ENCODE assay signal across 12 cellular contexts in genomic region chr7:79504607-79505389, GRCh38. TPM values are rescaled to one million over a fixed set of nuclear protein-coding genes. Genes with fewer than 3 reads are reported as not detected.
DNase-seq lines count a peak whose midpoint lies in the region; ATAC-seq, FAIRE-seq and TF ChIP-seq lines count a peak whose summit lies in the region.
"Had no signal": no experiment of that assay in that cellular context is flagged by ENCODE, and none has a peak within 500 bp of the region (broad histone marks: within the 10 kb centered on the region; RNA-seq: fewer than 3 reads in every experiment).

No MANE protein-coding gene starts in this region.

- no peak overlapping the region for H2AK5ac ChIP-seq in H1 (ENCODE audit: low read depth, low read length)

- H3K79me1 ChIP-seq in H1 (ENCODE audit: low read depth, low read length), result no peaks in the 10 kb centered on the region

- no peaks in the 10 kb centered on the region for H3K9me3 Mint-ChIP-seq in mesothelial cell of epicardium
- H3K9me3 Mint-ChIP-seq in activated T-cell treated with anti-CD3 and anti-CD28 coated beads, Interleukin-2, amount 50 U/mL, for 72 hours, result no peaks in the 10 kb centered on the region

- TF ChIP-seq CTCF in H1 (IDR thresholded peaks at IDR 0.05; ENCODE audit: control extremely low read depth in 1 of 3, insufficient read depth in 1 of 3, low read depth in 1 of 3, low read length in 3 of 3) (no peak), mesothelial cell of epicardium (IDR thresholded peaks at IDR 0.05; ENCODE audit: unreplicated experiment) (no peak), OCI-LY7 (conservative IDR thresholded peaks at IDR 0.05; ENCODE audit: low read length) (no peak), GM13976 (IDR thresholded peaks at IDR 0.05; ENCODE audit: borderline replicate concordance, control extremely low read depth, extremely low read depth, insufficient read depth, missing control alignments) (no peak)

- H3K27me3 ChIP-seq in H1 (replicated peaks in 1 of 4; ENCODE audit: control insufficient read depth in 3 of 4, extremely low read depth in 1 of 4, insufficient read depth in 3 of 4, low read length in 3 of 4), result no peaks in the 10 kb centered on the region
- H3K27me3 ChIP-seq: transverse colon had no signal

- TF ChIP-seq EP300 in H1 (IDR thresholded peaks at IDR 0.05; ENCODE audit: borderline replicate concordance in 1 of 2, low read depth in 2 of 2, low read length in 2 of 2), result no peak

- no peaks in the 10 kb centered on the region for H4K20me1 ChIP-seq in H1 (replicated peaks in 1 of 2; ENCODE audit: control insufficient read depth in 1 of 2, insufficient read depth in 2 of 2, low read length in 2 of 2)
- no peaks in the 10 kb centered on the region for H4K20me1 ChIP-seq in OCI-LY7 (ENCODE audit: insufficient read depth, low read length)

- H2BK12ac ChIP-seq in H1 (ENCODE audit: low read depth, low read length), result no peak overlapping the region

- CTCF ChIA-PET in H1 (lab: Charles Lee; ENCODE audit: partially characterized antibody), result interaction anchor here (0.6 to 2.7 kb wide), 2 partner anchors 237 to 1484 kb away, joined by 3 to 6 read pairs; no protein-coding TSS in a partner anchor
- CTCF ChIA-PET in OCI-LY7 (lab: Charles Lee; ENCODE audit: unreplicated experiment), result no interaction called here

- TF ChIP-seq RAD21 in H1 (IDR thresholded peaks at IDR 0.05 in 1 of 2, conservative IDR thresholded peaks at IDR 0.05 in 1 of 2; ENCODE audit: low read depth in 2 of 2, low read length in 2 of 2), result no peak

- H3K36me3 ChIP-seq in H1 (ENCODE audit: control insufficient read depth in 2 of 4, insufficient read depth in 4 of 4, low read length in 3 of 4) (no peaks in the 10 kb centered on the region), OCI-LY7 (ENCODE audit: insufficient read depth, low read length) (no peaks in the 10 kb centered on the region)
- H3K36me3 ChIP-seq: transverse colon had no signal

- WGBS in H1 (ENCODE audit: extremely low coverage in 1 of 2, insufficient coverage in 1 of 2, insufficient read length in 1 of 2, insufficient replicate concordance in 2 of 2, low coverage in 1 of 2, low lambda C conversion rate in 2 of 2, missing lambda C conversion rate in 1 of 2), 2 experiments, result 86% methylated on average over 9 of the region's 9 CpGs; no CpG with 5 or more reads in 1 of the 2 experiments

- POLR2A ChIA-PET in H1 (lab: Charles Lee; ENCODE audit: partially characterized antibody) (no interaction called here), OCI-LY7 (lab: Charles Lee) (no interaction called here)

- peak overlapping the region; percentile 33; the same call in 1 of the 2 replicates for H2BK15ac ChIP-seq in H1 (ENCODE audit: low read length)

- H3K23me2 ChIP-seq in H1 (ENCODE audit: low read depth, low read length), result no peaks in the 10 kb centered on the region

- in situ Hi-C loops in GM13976 (cut with MboI; ENCODE audit: low sequenced_read_pairs, unreplicated experiment), result no loop called here

- peaks cover 23% of the 10 kb centered on the region for H3K4me1 Mint-ChIP-seq in mesothelial cell of epicardium
- H3K4me1 Mint-ChIP-seq in activated T-cell treated with anti-CD3 and anti-CD28 coated beads, Interleukin-2, amount 50 U/mL, for 72 hours (ENCODE audit: low read depth), result no peaks in the 10 kb centered on the region

- H4K91ac ChIP-seq in H1 (replicated peaks; ENCODE audit: insufficient read length, low read length), result no peak overlapping the region

- H3K18ac ChIP-seq in H1 (ENCODE audit: extremely low read depth, low read length), result no peak overlapping the region

- H3K9ac ChIP-seq in H1 (replicated peaks in 1 of 4; ENCODE audit: extremely low read depth in 1 of 4, low read depth in 3 of 4, low read length in 3 of 4), result no peak overlapping the region; a peak in 1 of 7 replicates
- H3K9ac ChIP-seq: parathyroid adenoma had no signal

- H3K4me3 ChIP-seq in H1 (ENCODE audit: extremely low read depth in 1 of 4, insufficient read depth in 2 of 4, low read depth in 3 of 4, low read length in 4 of 4), result no peak overlapping the region
- no peak overlapping the region for H3K4me3 ChIP-seq in OCI-LY7 (ENCODE audit: low read depth, low read length, poor library complexity, severe bottlenecking)
- H3K4me3 ChIP-seq: transverse colon had no signal

- H2AFZ ChIP-seq in H1 (ENCODE audit: low read length) (peak overlapping the region; percentile 100), OCI-LY7 (ENCODE audit: low read length) (no peak overlapping the region)
- H2AFZ ChIP-seq: parathyroid adenoma had no signal

- H3K27me3 Mint-ChIP-seq in mesothelial cell of epicardium (ENCODE audit: low read depth), result no peaks in the 10 kb centered on the region
- no peaks in the 10 kb centered on the region for H3K27me3 Mint-ChIP-seq in activated T-cell treated with anti-CD3 and anti-CD28 coated beads, Interleukin-2, amount 50 U/mL, for 72 hours (ENCODE audit: low read depth)

- H3K56ac ChIP-seq in H1 (replicated peaks; ENCODE audit: insufficient read length, low read depth, low read length), result no peak overlapping the region

- no peak overlapping the region for H2BK120ac ChIP-seq in H1 (replicated peaks; ENCODE audit: low read depth, low read length)

- H3K79me2 ChIP-seq in H1 (ENCODE audit: control insufficient read depth in 1 of 2, insufficient read depth in 2 of 2, low read length in 2 of 2) (no peaks in the 10 kb centered on the region), OCI-LY7 (ENCODE audit: insufficient read depth, low read depth, low read length) (no peaks in the 10 kb centered on the region)
- H3K79me2 ChIP-seq: parathyroid adenoma had no signal

- DNase-seq in Ammon's horn (ENCODE audit: low spot score), result peak; percentile 14
- peak; percentile 79 for DNase-seq in M059J (ENCODE audit: low read depth)
- DNase-seq in H1 (ENCODE audit: low read depth in 1 of 2, low spot score in 2 of 2), result no peak
- DNase-seq in mesothelial cell of epicardium (ENCODE audit: low spot score in 2 of 2, unreplicated experiment in 2 of 2), result no peak
- DNase-seq in OCI-LY7 (ENCODE audit: low spot score), result no peak
- no peak for DNase-seq in NCI-H128 (lab: John Stamatoyannopoulos, UW; ENCODE audit: unreplicated experiment)
- DNase-seq in GM13976 (ENCODE audit: low spot score), result no peak
- no peak for DNase-seq in activated T-cell treated with anti-CD3 and anti-CD28 coated beads, Interleukin-2, amount 50 U/mL, for 72 hours
- DNase-seq: activated CD4-positive, CD25-positive, alpha-beta regulatory T cell treated with anti-CD3 and anti-CD28 coated beads, Interleukin-2, amount 50 U/mL, for 72 hours; activated gamma-delta T cell treated with Interleukin-2 at 50 U/mL for 16 hours; transverse colon had no signal

- H3K4ac ChIP-seq in H1 (replicated peaks; ENCODE audit: insufficient read length, low read depth, low read length), result no peak overlapping the region

- no peak for TF ChIP-seq POLR2A in H1 (IDR thresholded peaks at IDR 0.05; ENCODE audit: control extremely low read depth in 1 of 2, low read depth in 2 of 2, low read length in 2 of 2)

- no peak overlapping the region for H3K4me3 Mint-ChIP-seq in mesothelial cell of epicardium
- no peak overlapping the region for H3K4me3 Mint-ChIP-seq in activated T-cell treated with anti-CD3 and anti-CD28 coated beads, Interleukin-2, amount 50 U/mL, for 72 hours

- H3K14ac ChIP-seq in H1 (ENCODE audit: insufficient read length), result no peak overlapping the region

- H3K4me1 ChIP-seq in H1 (replicated peaks in 1 of 4; ENCODE audit: control insufficient read depth in 3 of 4, insufficient read depth in 4 of 4, low read length in 3 of 4) (peaks cover 0 to 7% (median 5%) of the 10 kb centered on the region in 4 experiments; a peak in 3 of 7 replicates), OCI-LY7 (ENCODE audit: insufficient read depth, low read length, poor library complexity, severe bottlenecking) (no peaks in the 10 kb centered on the region)
- H3K4me1 ChIP-seq: parathyroid adenoma, transverse colon had no signal

- no peak overlapping the region for H4K8ac ChIP-seq in H1 (ENCODE audit: extremely low read depth, insufficient read depth, low read length)

- H3K27ac Mint-ChIP-seq in mesothelial cell of epicardium, result peak overlapping the region; percentile 68
- no peak overlapping the region for H3K27ac Mint-ChIP-seq in activated T-cell treated with anti-CD3 and anti-CD28 coated beads, Interleukin-2, amount 50 U/mL, for 72 hours

- H3K9me2 ChIP-seq in OCI-LY7 (ENCODE audit: insufficient read depth, low read length), result no peaks in the 10 kb centered on the region

- H3K36me3 Mint-ChIP-seq in mesothelial cell of epicardium, result no peaks in the 10 kb centered on the region
- no peaks in the 10 kb centered on the region for H3K36me3 Mint-ChIP-seq in activated T-cell treated with anti-CD3 and anti-CD28 coated beads, Interleukin-2, amount 50 U/mL, for 72 hours (ENCODE audit: insufficient read depth in 2 of 2)

- H2BK5ac ChIP-seq in H1 (ENCODE audit: low read depth, low read length), result no peak overlapping the region; the same call in 1 of the 2 replicates

- BruUV-seq in OCI-LY7 (replicated peaks; lab: Mats Ljungman, UMichigan), result no TSS peak

- H2BK20ac ChIP-seq in H1 (ENCODE audit: low read length), result no peak overlapping the region

- H3K27ac ChIP-seq in H1 (ENCODE audit: low read depth, low read length) (no peak overlapping the region), OCI-LY7 (ENCODE audit: low read depth, low read length, poor library complexity, severe bottlenecking) (no peak overlapping the region)
- H3K27ac ChIP-seq: parathyroid adenoma, transverse colon had no signal

- no peak for ATAC-seq in activated T-cell treated with anti-CD3 and anti-CD28 coated beads, Interleukin-2, amount 50 U/mL, for 72 hours (replicated peaks in 1 of 2)

- no peak for FAIRE-seq in H1 (lab: Jason Lieb, UNC)

- no peak overlapping the region for H3K23ac ChIP-seq in H1 (ENCODE audit: insufficient read length)

- H3K4me2 ChIP-seq in H1 (ENCODE audit: insufficient read depth in 1 of 2, low read depth in 2 of 2, low read length in 2 of 2), result no peak overlapping the region
- no peak overlapping the region for H3K4me2 ChIP-seq in OCI-LY7 (ENCODE audit: low read length)

- no peaks in the 10 kb centered on the region for H3K9me3 ChIP-seq in H1 (ENCODE audit: insufficient read depth in 2 of 2, low read depth in 1 of 2, low read length in 1 of 2)
- no peaks in the 10 kb centered on the region for H3K9me3 ChIP-seq in OCI-LY7 (ENCODE audit: low read length)
- H3K9me3 ChIP-seq: transverse colon had no signal

- intact Hi-C loops in OCI-LY7 (cut with micrococcal nuclease; ENCODE audit: unreplicated experiment), result no loop called here

- H4K5ac ChIP-seq in H1 (ENCODE audit: insufficient read length, low read depth, low read length), result no peak overlapping the region

RNA-seq across cellular contexts. Expression of gene MAGI2, which starts 51.3 kb away (rescaled TPM):
- total RNA-seq in M059J (2014; rRNA removed; shearing (Covaris generic)), result 0.57 and 1.2 TPM in 2 replicates
- 27.0 and 27.3 TPM in 2 replicates for total RNA-seq in H1 (2021; fragmentation: NEBNext Ultra II Directional; extraction: Animal tissue kit (Norgen Biotek cat#: 25700))
- polyA plus RNA-seq in H1 (2011; rRNA removed), result 5.2 and 6.0 TPM in 2 replicates
- 4.7 TPM for polyA plus RNA-seq in H1 (2011; cell fraction: cytosol; rRNA removed)
- 12.3 TPM for polyA plus RNA-seq in H1 (2011; cell fraction: nucleus; rRNA removed)
- polyA plus RNA-seq in H1 (2012, experiment 1 of 2), result 18.1 to 25.6 TPM (median 20.7 TPM) in 4 replicates
- 1.1 TPM for polyA plus RNA-seq in H1 (2012, experiment 2 of 2)
- polyA plus RNA-seq in H1 (2013, experiment 1 of 2), result 15.8 TPM
- polyA plus RNA-seq in H1 (2013, experiment 2 of 2), result 14.2 TPM
- polyA minus RNA-seq in H1 (2011; rRNA and poly(A)+ RNA removed), result 44.1 and 56.6 TPM in 2 replicates
- polyA minus RNA-seq in H1 (2011; cell fraction: cytosol; rRNA and poly(A)+ RNA removed), result 15.0 TPM
- polyA minus RNA-seq in H1 (2011; cell fraction: nucleus; rRNA and poly(A)+ RNA removed), result 165 TPM
- 36.9 to 38.4 TPM (median 37.8 TPM) in 3 replicates for total RNA-seq in mesothelial cell of epicardium
- total RNA-seq in OCI-LY7 (2014; rRNA removed; shearing (Covaris generic)), result 0.03 TPM in 1 of 2 replicates, not detected in the other
- 0.13 and 0.17 TPM in 2 replicates for total RNA-seq in OCI-LY7 (2022)
- total RNA-seq in activated T-cell treated with anti-CD3 and anti-CD28 coated beads, Interleukin-2, amount 50 U/mL, for 72 hours, result under 1 TPM; 0.31 to 0.44 TPM

Comparison
In these comparisons a context has a peak if more than half of its experiments do, and no peak if none do; other contexts are left out.
1. DNase-seq: peak in Ammon's horn (single experiment) and M059J (single experiment); none in H1 (0 of 2), mesothelial cell of epicardium (0 of 2), OCI-LY7 (single experiment), NCI-H128 (single experiment), GM13976 (single experiment) and activated T-cell treated with anti-CD3 and anti-CD28 coated beads, Interleukin-2, amount 50 U/mL, for 72 hours (0 of 2).
2. RNA of gene MAGI2, which starts 51.3 kb away (total RNA-seq): 36.9 to 38.4 TPM in mesothelial cell of epicardium and 27.0 to 27.3 TPM in H1; 0.57 to 1.2 TPM in M059J, 0.31 to 0.44 TPM in activated T-cell treated with anti-CD3 and anti-CD28 coated beads, Interleukin-2, amount 50 U/mL, for 72 hours and 0.03 to 0.17 TPM in OCI-LY7; every median in the first group is over 10 times any median in the second.